In genomic region chr9:73156593-73157187, GRCh38 we compare ENCODE assay signal across 13 cellular contexts. TPM values are rescaled to one million over a fixed set of nuclear protein-coding genes. Genes with fewer than 3 reads are reported as not detected.
A peak's percentile ranks its signal among the peaks of the same experiment; 100 is the strongest.
DNase-seq lines count a peak whose midpoint lies in the region; ATAC-seq, FAIRE-seq and TF ChIP-seq lines count a peak whose summit lies in the region.
"Had no signal": no experiment of that assay in that cellular context is flagged by ENCODE, and none has a peak within 500 bp of the region (broad histone marks: within the 10 kb centered on the region; RNA-seq: fewer than 3 reads in every experiment).

No MANE protein-coding gene starts in this region.

- no peak for TF ChIP-seq CTCF in A549 (IDR thresholded peaks at IDR 0.05)

- peaks cover 57% of the 10 kb centered on the region for H3K4me1 ChIP-seq in A549

- POLR2A ChIA-PET in A549 (lab: Yijun Ruan, JAX), result interaction anchor here (1.8 kb wide), 1 partner anchor 23 kb away, joined by 4 read pairs; no protein-coding TSS in a partner anchor

- no peak for TF ChIP-seq RAD21 in A549 (conservative IDR thresholded peaks at IDR 0.05 in 1 of 2, IDR thresholded peaks at IDR 0.05 in 1 of 2)

- peak overlapping the region; percentile 89 for H3K4me2 ChIP-seq in A549

- CTCF ChIA-PET in A549 (lab: Yijun Ruan, JAX), result interaction anchor here (0.9 to 1.5 kb wide), 3 partner anchors 20 to 27 kb away, joined by 3 to 7 read pairs (median 4); no protein-coding TSS in a partner anchor

- H3K27ac ChIP-seq in A549, result peak overlapping the region; percentile 63 to 78
- H3K27ac ChIP-seq: C4-2B, right atrium auricular region had no signal

- no peak for TF ChIP-seq EP300 in A549 (IDR thresholded peaks at IDR 0.05)

- no peaks in the 10 kb centered on the region for H3K9me3 Mint-ChIP-seq in activated naive CD4-positive, alpha-beta T cell treated with anti-CD3 and anti-CD28 coated beads, Interleukin-2, amount 50 U/mL, for 72 hours
- no peaks in the 10 kb centered on the region for H3K9me3 Mint-ChIP-seq in immature natural killer cell
- H3K9me3 Mint-ChIP-seq: activated B cell treated with CpG ODN at 0.5 μM for 24 hours had no signal

- peak overlapping the region; percentile 62 for H3K4me3 ChIP-seq in A549
- H3K4me3 ChIP-seq: right atrium auricular region had no signal

- H3K27ac Mint-ChIP-seq in activated naive CD4-positive, alpha-beta T cell treated with anti-CD3 and anti-CD28 coated beads, Interleukin-2, amount 50 U/mL, for 72 hours, result peak overlapping the region; percentile 33 to 75
- peak overlapping the region; percentile 73 to 94 (median 79) for H3K27ac Mint-ChIP-seq in immature natural killer cell
- H3K27ac Mint-ChIP-seq: activated B cell treated with CpG ODN at 0.5 μM for 24 hours had no signal

- peaks cover 1 to 10% (median 3%) of the 10 kb centered on the region in 3 donors for H3K27me3 Mint-ChIP-seq in immature natural killer cell (ENCODE audit: low read depth in 3 of 3)

- FAIRE-seq in A549 (lab: Jason Lieb, UNC) (no peak), GM12891 (lab: Jason Lieb, UNC) (peak; percentile 70)
- FAIRE-seq: H1 had no signal

- H3K36me3 Mint-ChIP-seq in activated naive CD4-positive, alpha-beta T cell treated with anti-CD3 and anti-CD28 coated beads, Interleukin-2, amount 50 U/mL, for 72 hours, result peaks cover 5 to 20% of the 10 kb centered on the region in 2 donors
- peaks cover 26 to 50% (median 29%) of the 10 kb centered on the region in 3 donors for H3K36me3 Mint-ChIP-seq in immature natural killer cell

- ATAC-seq in A549, result no peak
- ATAC-seq in activated naive CD4-positive, alpha-beta T cell treated with anti-CD3 and anti-CD28 coated beads, Interleukin-2, amount 50 U/mL, for 72 hours, result peak in 1 of 2 donors; percentile 45
- ATAC-seq in HG02588 (IDR thresholded peaks at IDR 0.05; ENCODE audit: unreplicated experiment), result no peak
- ATAC-seq in Right ventricle myocardium inferior, result no peak

- H3K9me3 ChIP-seq in A549, result no peaks in the 10 kb centered on the region
- H3K9me3 ChIP-seq: right atrium auricular region had no signal

- DNase-seq in A549 (ENCODE audit: low read depth in 1 of 2, low spot score in 1 of 2), result no peak
- DNase-seq in GM12891 (ENCODE audit: insufficient read length, low spot score), result no peak
- no peak for DNase-seq in activated naive CD4-positive, alpha-beta T cell treated with anti-CD3 and anti-CD28 coated beads, Interleukin-2, amount 50 U/mL, for 72 hours (ENCODE audit: low spot score in 2 of 2)
- no peak for DNase-seq in immature natural killer cell
- DNase-seq in stimulated activated CD4-positive, alpha-beta T cell treated with anti-CD3 and anti-CD28 coated beads, Interleukin-4, amount 100 ng/mL, for 1 hour, result no peak
- DNase-seq in stimulated activated CD4-positive, alpha-beta T cell treated with anti-CD3 and anti-CD28 coated beads, Interleukin-4, amount 100 ng/mL, for 24 hours, result no peak
- no peak for DNase-seq in Right ventricle myocardium inferior (ENCODE audit: missing footprints)
- DNase-seq: activated B cell treated with CpG ODN at 0.5 μM for 24 hours, KG1 had no signal

- peak overlapping the region; percentile 56 to 77 (median 60) for H3K4me3 Mint-ChIP-seq in immature natural killer cell
- H3K4me3 Mint-ChIP-seq: activated B cell treated with CpG ODN at 0.5 μM for 24 hours had no signal

- TF ChIP-seq POLR2A in A549 (IDR thresholded peaks at IDR 0.05; ENCODE audit: low read length) (no peak), GM12891 (IDR thresholded peaks at IDR 0.05; ENCODE audit: low read depth, low read length) (no peak)

- intact Hi-C loops in Right ventricle myocardium inferior (cut with DNase I), result no loop called here

- H3K4me1 Mint-ChIP-seq in immature natural killer cell, result peaks cover 51 to 86% of the 10 kb centered on the region in 2 donors
- H3K4me1 Mint-ChIP-seq: activated B cell treated with CpG ODN at 0.5 μM for 24 hours had no signal

TF ChIP-seq in A549, 52 proteins besides CTCF, POLR2A, EP300 and RAD21:
- no peak for TF ChIP-seq KDM5A (IDR thresholded peaks at IDR 0.05)
- peak; percentile 49 for TF ChIP-seq NFE2L2 (conservative IDR thresholded peaks at IDR 0.05; ENCODE audit: low read length)
- TF ChIP-seq MAFK (IDR thresholded peaks at IDR 0.05; ENCODE audit: partially characterized antibody), result peak; percentile 74
TF ChIP-seq in A549: peak in this region for 2.

TF ChIP-seq in GM12891, 5 proteins besides CTCF, POLR2A, EP300 and RAD21:
- TF ChIP-seq POLR2AphosphoS5 (IDR thresholded peaks at IDR 0.05; ENCODE audit: low read depth, low read length) (no peak), SPI1 (IDR thresholded peaks at IDR 0.05; ENCODE audit: low read depth, low read length) (no peak), PAX5 (IDR thresholded peaks at IDR 0.05; ENCODE audit: insufficient read depth, low read length, severe bottlenecking) (no peak), POU2F2 (IDR thresholded peaks at IDR 0.05; ENCODE audit: low read depth, low read length) (no peak), TAF1 (IDR thresholded peaks at IDR 0.05; ENCODE audit: low read depth, low read length) (no peak)

RNA-seq across cellular contexts. Expression of gene ANXA1, which starts 5.0 kb away (rescaled TPM):
- polyA plus RNA-seq in A549 (2011; rRNA removed), result 1,630 and 1,990 TPM in 2 replicates
- 803 and 959 TPM in 2 replicates for polyA plus RNA-seq in A549 (2012; cell fraction: cytosol; rRNA removed)
- 455 and 518 TPM in 2 replicates for polyA plus RNA-seq in A549 (2012; cell fraction: nucleus; rRNA removed)
- polyA plus RNA-seq in A549 (2017; fragmentation: RNase III; extraction: RNeasy Plus Mini Kit Qiagen cat#74134 plus additional on column Dnase treatment), result 1,437 to 1,601 TPM (median 1,494 TPM) in 3 replicates
- 502 and 534 TPM in 2 replicates for polyA minus RNA-seq in A549 (2011; rRNA and poly(A)+ RNA removed)
- 13.0 TPM for polyA plus RNA-seq in GM12891 (2012; ENCODE audit: low read depth, missing spikeins)
- total RNA-seq in activated naive CD4-positive, alpha-beta T cell treated with anti-CD3 and anti-CD28 coated beads, Interleukin-2, amount 50 U/mL, for 72 hours, result 10 to 100 TPM; 13.9 to 63.1 TPM
- polyA plus RNA-seq in immature natural killer cell, result 100 to 1,000 TPM; 426 to 769 (median 538) TPM
- total RNA-seq in Right ventricle myocardium inferior, result 75.7 TPM
